ENCODE assay signal across 6 cellular contexts in genomic region chr20:53181866-53182376, GRCh38.
"Had no signal": no experiment of that assay in that cellular context is flagged by ENCODE, and none has a peak within 500 bp of the region (broad histone marks: within the 10 kb centered on the region; RNA-seq: fewer than 3 reads in every experiment).

No MANE protein-coding gene starts in this region.

- H3K27ac ChIP-seq: HL-60, KMS-11 had no signal

- FAIRE-seq: HTR-8/SVneo had no signal

- H3K9ac ChIP-seq: KMS-11 had no signal

- DNase-seq: IMR-90, KBM-7, KG1 had no signal

- H3K4me2 ChIP-seq: KMS-11 had no signal
